In the genomic region with DNA sequence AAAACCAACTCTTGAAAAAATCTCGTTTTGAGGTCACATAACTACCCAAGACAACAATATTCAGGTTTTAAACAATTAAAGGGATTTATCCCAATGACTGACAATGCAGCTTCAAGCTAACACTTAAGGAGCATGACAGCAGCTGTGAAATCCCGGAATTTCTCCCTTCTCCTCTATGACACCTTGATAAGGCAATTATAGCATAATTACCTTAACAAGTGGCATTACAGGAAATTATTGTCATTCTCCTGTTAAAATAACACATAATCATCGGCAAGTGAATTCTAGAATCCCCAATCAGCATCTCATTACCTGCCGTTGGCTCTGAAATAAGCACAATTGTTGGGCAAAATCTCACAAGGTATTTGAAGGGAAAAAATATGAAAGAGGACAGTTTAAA, we compare ENCODE assay signal across 17 cellular contexts.
"Had no signal": no experiment of that assay in that cellular context is flagged by ENCODE, and none has a peak within 500 bp of the region (broad histone marks: within the 10 kb centered on the region; RNA-seq: fewer than 3 reads in every experiment).

No MANE protein-coding gene starts in this region.

- H3K36me3 ChIP-seq: SJCRH30 had no signal

- DNase-seq: KBM-7, NCI-H1092, NCI-H1105 treated with DMSO at 0.1 percent for 48 hours, NCI-H1417 treated with DMSO at 0.1 percent for 48 hours, NCI-H1694, NCI-H187 treated with DMSO at 0.1 percent for 48 hours, NCI-H2029 treated with DMSO at 0.1 percent for 48 hours, NCI-H2107, NCI-H2227 treated with DMSO at 0.1 percent for 48 hours, NCI-H69, PC-3, SHP77 treated with DMSO at 0.1 percent for 48 hours, SJCRH30, T-helper 1 cell had no signal

- H3K4me3 ChIP-seq: SJCRH30 had no signal

- H3K27ac ChIP-seq: RWPE1, SJCRH30 had no signal

- H3K27me3 ChIP-seq: SJCRH30 had no signal

- H3K4me1 ChIP-seq: SJCRH30 had no signal

- H3K9me3 ChIP-seq: SJCRH30 had no signal

- ATAC-seq: Panc1, PC-3, SK-N-SH treated with all-trans-retinoic acid at 6 μM for 48 hours had no signal
